In genomic region chr4:134126955-134127354, GRCh38 we compare ENCODE assay signal across 16 cellular contexts.
DNase-seq lines count a peak whose midpoint lies in the region; ATAC-seq, FAIRE-seq and TF ChIP-seq lines count a peak whose summit lies in the region.
"Had no signal": no experiment of that assay in that cellular context is flagged by ENCODE, and none has a peak within 500 bp of the region (broad histone marks: within the 10 kb centered on the region; RNA-seq: fewer than 3 reads in every experiment).

No MANE protein-coding gene starts in this region.

- H3K36me3 ChIP-seq in left ventricle myocardium inferior (no peaks in the 10 kb centered on the region), kidney (ENCODE audit: control insufficient read depth in 1 of 2, insufficient read depth in 2 of 2, low read length in 2 of 2) (no peaks in the 10 kb centered on the region), trophoblast cell (ENCODE audit: control insufficient read depth in 1 of 2, insufficient read depth in 2 of 2, low read length in 2 of 2) (no peaks in the 10 kb centered on the region)
- H3K36me3 ChIP-seq: BE2C had no signal

- H2BK5ac ChIP-seq in trophoblast cell (ENCODE audit: low read depth, low read length, poor library complexity): no peak overlapping the region

- no peak overlapping the region for H3K18ac ChIP-seq in trophoblast cell (ENCODE audit: low read length)

- no peaks in the 10 kb centered on the region for H3K4me1 ChIP-seq in left ventricle myocardium inferior
- no peaks in the 10 kb centered on the region for H3K4me1 ChIP-seq in kidney (ENCODE audit: control insufficient read depth in 1 of 2, insufficient read depth in 1 of 2, low read depth in 1 of 2, low read length in 2 of 2)
- H3K4me1 ChIP-seq in trophoblast cell (ENCODE audit: control insufficient read depth in 1 of 2, insufficient read depth in 2 of 2, low read length in 2 of 2): no peaks in the 10 kb centered on the region
- H3K4me1 ChIP-seq: A549 had no signal

- H3K9ac ChIP-seq in kidney (ENCODE audit: low read length in 2 of 2): no peak overlapping the region
- H3K9ac ChIP-seq in trophoblast cell (ENCODE audit: low read length): no peak overlapping the region

- H4K8ac ChIP-seq in trophoblast cell (ENCODE audit: low read depth, low read length): no peak overlapping the region

- no CpG with 5 or more reads among the region's 5 CpGs for WGBS in trophoblast cell (ENCODE audit: extremely low coverage, insufficient coverage, insufficient read length)

- H2AFZ ChIP-seq in trophoblast cell (ENCODE audit: insufficient read depth, low read length, poor library complexity): no peak overlapping the region

- no peak overlapping the region for H3K4me2 ChIP-seq in trophoblast cell (ENCODE audit: low read length)
- H3K4me2 ChIP-seq: A549 had no signal

- intact Hi-C loops in left cardiac atrium (cut with DNase I): no loop called here
- intact Hi-C loops in left ventricle myocardium inferior (cut with micrococcal nuclease): no loop called here
- intact Hi-C loops in kidney (cut with DNase I): no loop called here
- intact Hi-C loops in posterior vena cava (cut with DNase I): no loop called here

- DNase-seq in left cardiac atrium: peak; percentile 10
- DNase-seq in left ventricle myocardium inferior: no peak
- peak; percentile 17 for DNase-seq in kidney
- DNase-seq in posterior vena cava (ENCODE audit: low spot score): peak; percentile 43
- no peak for DNase-seq in trophoblast cell
- DNase-seq in 8988T: no peak
- DNase-seq: BE2C; CD4-positive, alpha-beta memory T cell; DMS79; GOT3; H9 had no signal

- H2AK5ac ChIP-seq in trophoblast cell (ENCODE audit: low read length): no peak overlapping the region

- H3K79me2 ChIP-seq in trophoblast cell (ENCODE audit: control insufficient read depth, insufficient read depth, low read length, poor library complexity): no peaks in the 10 kb centered on the region

- no peak overlapping the region for H3K23ac ChIP-seq in trophoblast cell (ENCODE audit: low read length)

- no peak overlapping the region for H3K14ac ChIP-seq in trophoblast cell (ENCODE audit: low read length)

- H3K27me3 ChIP-seq in left ventricle myocardium inferior (ENCODE audit: low read depth): no peaks in the 10 kb centered on the region
- no peaks in the 10 kb centered on the region for H3K27me3 ChIP-seq in trophoblast cell (ENCODE audit: insufficient read depth, low read length)
- H3K27me3 ChIP-seq: BE2C had no signal

- H3K27ac ChIP-seq in left ventricle myocardium inferior (replicated peaks) (no peak overlapping the region), kidney (ENCODE audit: low read depth in 2 of 2, low read length in 2 of 2) (no peak overlapping the region), trophoblast cell (ENCODE audit: low read depth, low read length) (no peak overlapping the region)
- H3K27ac ChIP-seq: A549, C4-2B had no signal

- no peaks in the 10 kb centered on the region for H3K79me1 ChIP-seq in trophoblast cell (ENCODE audit: low read length)

- no peak overlapping the region for H2BK120ac ChIP-seq in trophoblast cell (ENCODE audit: insufficient read depth, low read length, poor library complexity)

- no peak overlapping the region for H2BK12ac ChIP-seq in trophoblast cell (ENCODE audit: low read length)

- H3K9me3 ChIP-seq in left ventricle myocardium inferior (replicated peaks) (peaks cover 31% of the 10 kb centered on the region), kidney (ENCODE audit: control insufficient read depth in 1 of 2, low read length in 2 of 2) (no peaks in the 10 kb centered on the region), trophoblast cell (ENCODE audit: insufficient read depth, low read depth, low read length) (no peaks in the 10 kb centered on the region)
- H3K9me3 ChIP-seq: A549, BE2C had no signal

- H3K4ac ChIP-seq in trophoblast cell (ENCODE audit: low read depth, low read length): no peak overlapping the region

- TF ChIP-seq CTCF in left ventricle myocardium inferior (IDR thresholded peaks at IDR 0.05; ENCODE audit: borderline replicate concordance) (no peak), kidney (IDR thresholded peaks at IDR 0.05; ENCODE audit: borderline replicate concordance, extremely low read depth, insufficient read depth) (no peak)

- FAIRE-seq in kidney (lab: Jason Lieb, UNC): no peak
- FAIRE-seq: A549, G401.6, GM12891 had no signal

- H4K91ac ChIP-seq in trophoblast cell (ENCODE audit: low read depth, low read length): no peak overlapping the region

- no peak overlapping the region for H4K12ac ChIP-seq in trophoblast cell (ENCODE audit: low read depth, low read length)

- H3K4me3 ChIP-seq in left ventricle myocardium inferior: no peak overlapping the region
- no peak overlapping the region for H3K4me3 ChIP-seq in kidney (ENCODE audit: low read length in 2 of 2)
- H3K4me3 ChIP-seq in trophoblast cell (ENCODE audit: low read depth, low read length): no peak overlapping the region
- H3K4me3 ChIP-seq: A549 had no signal

- ATAC-seq in left cardiac atrium: no peak
- no peak for ATAC-seq in HG03521 (IDR thresholded peaks at IDR 0.05; ENCODE audit: unreplicated experiment)
- ATAC-seq: A549 had no signal

Comparison
In these comparisons a context has a peak if more than half of its experiments do, and no peak if none do; other contexts are left out.
1. DNase-seq: peak in left cardiac atrium (single experiment), kidney (single experiment) and posterior vena cava (single experiment); none in left ventricle myocardium inferior (single experiment), trophoblast cell (0 of 2) and 8988T (single experiment).